8 cellular contexts compared by ENCODE assay signal in the genomic region with DNA sequence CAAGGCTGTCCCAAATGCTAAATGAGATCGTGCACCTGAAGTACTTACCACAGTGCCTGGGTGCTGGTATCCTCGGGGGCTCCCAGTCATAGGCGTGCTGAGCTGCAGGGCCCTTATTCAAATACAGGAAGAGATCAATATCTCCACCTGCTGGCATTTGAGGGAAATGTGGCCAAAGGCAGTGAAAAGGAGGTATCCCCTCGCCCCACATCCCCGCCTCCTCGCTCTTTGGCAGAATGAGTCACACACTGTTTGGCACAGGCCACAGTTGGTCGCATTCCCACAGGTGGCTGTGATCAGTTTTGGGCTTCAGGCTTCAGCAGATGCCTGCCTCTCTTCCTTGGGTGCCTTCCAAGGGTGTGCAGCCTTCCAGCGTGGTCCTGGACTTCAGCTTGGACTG. TPM values are rescaled to one million over a fixed set of nuclear protein-coding genes. Genes with fewer than 3 reads are reported as not detected.
DNase-seq lines count a peak whose midpoint lies in the region; ATAC-seq and TF ChIP-seq lines count a peak whose summit lies in the region.

No MANE protein-coding gene starts in this region.

- H3K36me3 ChIP-seq in SJCRH30, result no peaks in the 10 kb centered on the region

- H3K9me3 ChIP-seq in SJCRH30 (replicated peaks), result no peaks in the 10 kb centered on the region

- POLR2A ChIA-PET in activated naive CD8-positive, alpha-beta T cell treated with anti-CD3 and anti-CD28 coated beads, Interleukin-2, amount 10 ng/mL, durations not matched to agents 7 days and 5 days (lab: Charles Lee), result no interaction called here

- H3K4me3 Mint-ChIP-seq in activated naive CD8-positive, alpha-beta T cell treated with anti-CD3 and anti-CD28 coated beads, Interleukin-2, amount 10 ng/mL, durations not matched to agents 7 days and 5 days, result no peak overlapping the region

- no peaks in the 10 kb centered on the region for H3K9me3 Mint-ChIP-seq in activated naive CD8-positive, alpha-beta T cell treated with anti-CD3 and anti-CD28 coated beads, Interleukin-2, amount 10 ng/mL, durations not matched to agents 7 days and 5 days

- no peak overlapping the region for H3K27ac ChIP-seq in SJCRH30

- H3K27me3 Mint-ChIP-seq in activated naive CD8-positive, alpha-beta T cell treated with anti-CD3 and anti-CD28 coated beads, Interleukin-2, amount 10 ng/mL, durations not matched to agents 7 days and 5 days, result no peaks in the 10 kb centered on the region

- H3K27ac Mint-ChIP-seq in activated naive CD8-positive, alpha-beta T cell treated with anti-CD3 and anti-CD28 coated beads, Interleukin-2, amount 10 ng/mL, durations not matched to agents 7 days and 5 days, result no peak overlapping the region

- peak; percentile 71 for DNase-seq in EH (ENCODE audit: low read depth)
- DNase-seq in LNCaP clone FGC (ENCODE audit: low read depth), result peak; percentile 28
- DNase-seq in SJCRH30, result peak; percentile 65 to 73
- DNase-seq in activated naive CD8-positive, alpha-beta T cell treated with anti-CD3 and anti-CD28 coated beads, Interleukin-2, amount 10 ng/mL, durations not matched to agents 7 days and 5 days, result peak; percentile 40
- peak; percentile 74 for DNase-seq in iPS-NIHi11 (ENCODE audit: low spot score)
- peak; percentile 53 to 56 for DNase-seq in stimulated activated CD4-positive, alpha-beta T cell treated with anti-CD3 and anti-CD28 coated beads, Interleukin-2, amount 100 ng/mL, for 24 hours
- no peak for DNase-seq in NCI-H187 (lab: John Stamatoyannopoulos, UW)

- no peaks in the 10 kb centered on the region for H3K36me3 Mint-ChIP-seq in activated naive CD8-positive, alpha-beta T cell treated with anti-CD3 and anti-CD28 coated beads, Interleukin-2, amount 10 ng/mL, durations not matched to agents 7 days and 5 days

- H3K4me1 ChIP-seq in SJCRH30, result no peaks in the 10 kb centered on the region

- ATAC-seq in GM21619 (IDR thresholded peaks at IDR 0.05; ENCODE audit: unreplicated experiment), result peak; percentile 70
- ATAC-seq in activated naive CD8-positive, alpha-beta T cell treated with anti-CD3 and anti-CD28 coated beads, Interleukin-2, amount 10 ng/mL, durations not matched to agents 7 days and 5 days (ENCODE audit: low read depth), result peak; percentile 69

- H3K4me1 Mint-ChIP-seq in activated naive CD8-positive, alpha-beta T cell treated with anti-CD3 and anti-CD28 coated beads, Interleukin-2, amount 10 ng/mL, durations not matched to agents 7 days and 5 days, result peaks cover 7% of the 10 kb centered on the region

- no peak overlapping the region for H3K4me3 ChIP-seq in LNCaP clone FGC (ENCODE audit: low read depth, low read length)
- H3K4me3 ChIP-seq in SJCRH30, result no peak overlapping the region

- TF ChIP-seq CTCF in LNCaP clone FGC (IDR thresholded peaks at IDR 0.05; ENCODE audit: control insufficient read depth, extremely low read depth, insufficient read depth), result peak; percentile 50; the same call in 1 of the 2 replicates

- no peaks in the 10 kb centered on the region for H3K27me3 ChIP-seq in SJCRH30

RNA-seq across cellular contexts. Expression of a gene that starts 28.4 kb away (rescaled TPM):
- 0.26 and 0.28 TPM in 2 replicates for total RNA-seq in SJCRH30 (2014; rRNA removed; shearing (Covaris generic))
- 1 to 10 TPM; 1.6 to 1.9 TPM for total RNA-seq in activated naive CD8-positive, alpha-beta T cell treated with anti-CD3 and anti-CD28 coated beads, Interleukin-2, amount 10 ng/mL, durations not matched to agents 7 days and 5 days

Comparison
In these comparisons a context has a peak if more than half of its experiments do, and no peak if none do; other contexts are left out.
1. DNase-seq: peak in EH (single experiment), LNCaP clone FGC (single experiment), SJCRH30 (2 of 2), activated naive CD8-positive, alpha-beta T cell treated with anti-CD3 and anti-CD28 coated beads, Interleukin-2, amount 10 ng/mL, durations not matched to agents 7 days and 5 days (single experiment), iPS-NIHi11 (single experiment) and stimulated activated CD4-positive, alpha-beta T cell treated with anti-CD3 and anti-CD28 coated beads, Interleukin-2, amount 100 ng/mL, for 24 hours (2 of 2); none in NCI-H187 (0 of 2).